Comparison of ENCODE assay signal across 20 cellular contexts in the genomic region with DNA sequence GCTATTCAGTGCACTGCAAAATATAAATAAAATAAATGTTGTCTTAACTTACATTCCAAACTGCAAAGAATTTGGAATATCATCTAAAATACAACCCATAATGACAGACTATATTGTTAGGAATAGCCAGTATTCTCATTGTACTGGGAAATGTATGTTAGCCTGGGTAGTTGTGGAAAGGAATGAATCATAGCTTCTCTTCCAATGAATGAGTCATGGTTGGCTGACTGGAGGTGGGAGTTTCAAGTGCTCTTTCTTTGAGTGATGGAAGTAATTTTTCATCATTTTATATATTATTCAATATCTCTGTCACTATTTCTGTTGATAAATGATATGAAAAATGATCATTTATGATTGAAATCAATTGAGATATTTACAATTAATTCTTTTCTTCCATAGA.
DNase-seq lines count a peak whose midpoint lies in the region; ATAC-seq and TF ChIP-seq lines count a peak whose summit lies in the region.
"Had no signal": no experiment of that assay in that cellular context is flagged by ENCODE, and none has a peak within 500 bp of the region (broad histone marks: within the 10 kb centered on the region; RNA-seq: fewer than 3 reads in every experiment).

No MANE protein-coding gene starts in this region.

- H3K36me3 Mint-ChIP-seq in chondrocyte (ENCODE audit: low read depth), result peaks cover 1% of the 10 kb centered on the region

- no peak overlapping the region for H3K27ac ChIP-seq in epithelial cell of prostate
- H3K27ac ChIP-seq: body of pancreas, dorsolateral prefrontal cortex, esophagus squamous epithelium, HL-60, KMS-11, pancreas, tibial artery had no signal

- no peak overlapping the region for H3K27ac Mint-ChIP-seq in chondrocyte (ENCODE audit: unreplicated experiment)

- no peak for ATAC-seq in GM21528 (IDR thresholded peaks at IDR 0.05; ENCODE audit: low FRiP score, unreplicated experiment)
- ATAC-seq: body of pancreas, left ventricle myocardium superior, pancreas had no signal

- H3K9me3 Mint-ChIP-seq in chondrocyte (ENCODE audit: low read depth), result peaks cover 18% of the 10 kb centered on the region

- no peak overlapping the region for H3K4me3 Mint-ChIP-seq in chondrocyte (ENCODE audit: unreplicated experiment)

- no peak for TF ChIP-seq CTCF in chondrocyte (IDR thresholded peaks at IDR 0.05)

- H3K4me1 Mint-ChIP-seq in chondrocyte (ENCODE audit: low read depth), result no peaks in the 10 kb centered on the region

- H3K27me3 Mint-ChIP-seq in chondrocyte (ENCODE audit: low read depth), result no peaks in the 10 kb centered on the region

- DNase-seq in ELR (ENCODE audit: low read depth) (peak; percentile 63), RKO (ENCODE audit: low spot score) (peak; percentile 76), epithelial cell of prostate (ENCODE audit: low read depth, low spot score) (peak; percentile 18), putamen (ENCODE audit: low spot score) (peak; percentile 42), anterior cingulate cortex (lab: John Stamatoyannopoulos, UW) (no peak), chondrocyte (ENCODE audit: low spot score) (no peak)
- no peak for DNase-seq in activated naive CD4-positive, alpha-beta T cell treated with anti-CD3 and anti-CD28 coated beads, Interleukin-2, amount 50 U/mL, for 16 hours
- DNase-seq: activated CD4-positive, CD25-positive, alpha-beta regulatory T cell treated with anti-CD3 and anti-CD28 coated beads, Interleukin-2, amount 50 U/mL, for 72 hours; activated effector memory CD4-positive, alpha-beta T cell treated with anti-CD3 and anti-CD28 coated beads, Interleukin-2, amount 50 U/mL, for 16 hours; body of pancreas; DMS79 treated with DMSO at 0.1 percent for 48 hours; dorsolateral prefrontal cortex; esophagus squamous epithelium; left ventricle myocardium superior; NCI-H1417 treated with DMSO at 0.1 percent for 48 hours; pancreas; tibial artery had no signal

Comparison
In these comparisons a context has a peak if more than half of its experiments do, and no peak if none do; other contexts are left out.
1. DNase-seq: peak in ELR (single experiment), RKO (single experiment), epithelial cell of prostate (single experiment) and putamen (single experiment); none in anterior cingulate cortex (0 of 58), chondrocyte (single experiment) and activated naive CD4-positive, alpha-beta T cell treated with anti-CD3 and anti-CD28 coated beads, Interleukin-2, amount 50 U/mL, for 16 hours (single experiment).